In the genomic region with DNA sequence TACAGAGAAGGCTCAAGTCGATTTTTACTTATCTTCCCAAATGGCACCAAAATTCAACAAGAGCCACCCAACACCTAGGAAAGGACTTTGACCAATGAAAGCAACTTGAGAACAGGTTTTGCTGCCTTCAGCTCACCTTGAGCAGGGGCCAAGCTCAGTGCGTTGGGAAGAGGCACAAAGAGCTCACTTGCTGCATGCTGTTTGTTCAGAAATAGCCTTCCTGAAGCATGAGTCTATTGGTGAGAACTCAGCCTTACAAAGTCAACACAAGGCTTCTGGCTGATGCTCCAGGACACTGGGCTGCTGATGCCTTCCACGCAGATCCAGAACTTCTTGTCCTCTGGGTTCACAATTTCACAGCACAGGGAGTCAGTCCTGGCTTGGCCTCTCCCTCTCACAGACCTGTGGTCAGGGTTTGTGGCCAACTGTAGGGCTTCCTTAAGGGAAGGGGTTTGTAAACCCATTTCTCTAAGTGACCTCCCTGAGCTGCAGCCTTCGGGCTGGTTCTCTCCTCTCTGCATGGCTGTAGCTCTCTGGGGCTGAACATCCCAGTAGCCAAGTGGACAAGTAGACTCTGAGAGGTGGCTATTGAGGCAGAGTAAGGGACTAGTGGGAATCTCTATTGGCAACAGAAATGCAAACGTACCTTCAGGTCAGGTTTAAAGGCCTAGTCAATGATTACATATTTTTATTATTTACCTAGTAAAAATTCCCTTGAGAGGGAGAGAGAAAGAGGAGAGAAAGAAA, we compare ENCODE assay signal across 24 cellular contexts.
DNase-seq lines count a peak whose midpoint lies in the region; ATAC-seq, FAIRE-seq and TF ChIP-seq lines count a peak whose summit lies in the region.
"Had no signal": no experiment of that assay in that cellular context is flagged by ENCODE, and none has a peak within 500 bp of the region (broad histone marks: within the 10 kb centered on the region; RNA-seq: fewer than 3 reads in every experiment).

No MANE protein-coding gene starts in this region.

- H3K27ac ChIP-seq in PC-3 (ENCODE audit: low read length) (peak overlapping the region; percentile 59), HepG2 (ENCODE audit: extremely low read length, insufficient read depth, low read length) (no peak overlapping the region), prostate gland (peak overlapping the region; percentile 23 to 72)
- H3K27ac ChIP-seq: gastrocnemius medialis, GM23248, SK-N-MC had no signal

- in situ Hi-C loops in HepG2 (cut with HindIII; ENCODE audit: extremely low pct_ligation_motif_present, low pct_unique_long_range_greater_than_20kb) (no loop called here), KBM-7 (cut with MboI; ENCODE audit: low pct_unique_long_range_greater_than_20kb, low sequenced_read_pairs) (no loop called here)

- H3K4me3 ChIP-seq in PC-3 (ENCODE audit: low read length) (no peak overlapping the region), HepG2 (replicated peaks in 1 of 3; ENCODE audit: insufficient read depth in 1 of 3, low read depth in 2 of 3, low read length in 3 of 3) (no peak overlapping the region), prostate gland (no peak overlapping the region)
- H3K4me3 ChIP-seq: gastrocnemius medialis, GM23248, SK-N-MC had no signal

- POLR2A ChIA-PET in PC-3 (lab: Charles Lee; ENCODE audit: unreplicated experiment) (interaction anchor here (0.5 kb wide), 1 partner anchor 13 kb away, joined by 7 read pairs; no protein-coding TSS in a partner anchor), HepG2 (lab: Yijun Ruan, JAX) (interaction anchor here (1.0 kb wide), 1 partner anchor 43 kb away, joined by 3 read pairs; no protein-coding TSS in a partner anchor)

- no peaks in the 10 kb centered on the region for H3F3A ChIP-seq in PC-3 (ENCODE audit: low read length, unreplicated experiment)

- no peaks in the 10 kb centered on the region for H4K20me1 ChIP-seq in PC-3 (ENCODE audit: low read length)
- no peaks in the 10 kb centered on the region for H4K20me1 ChIP-seq in HepG2 (ENCODE audit: insufficient read depth, low read length)

- H3K36me3 Mint-ChIP-seq in Calu3 (ENCODE audit: insufficient read depth, unreplicated experiment): peaks cover 7% of the 10 kb centered on the region

- H3K9ac ChIP-seq in PC-3 (ENCODE audit: low read length) (no peak overlapping the region), HepG2 (ENCODE audit: insufficient read depth, low read depth, low read length) (no peak overlapping the region)
- H3K9ac ChIP-seq: GM23248 had no signal

- no peaks in the 10 kb centered on the region for H3K9me3 Mint-ChIP-seq in Calu3 (ENCODE audit: low read depth, unreplicated experiment)
- H3K9me3 Mint-ChIP-seq: activated CD4-positive, alpha-beta T cell treated with anti-CD3 and anti-CD28 coated beads, Interleukin-2, amount 10 ng/mL, durations not matched to agents 7 days and 5 days had no signal

- peak; percentile 82 for ATAC-seq in PC-3
- ATAC-seq in HepG2: peak; percentile 70
- ATAC-seq in GM18858 (IDR thresholded peaks at IDR 0.05; ENCODE audit: unreplicated experiment): no peak
- ATAC-seq in HG03520 (IDR thresholded peaks at IDR 0.05; ENCODE audit: unreplicated experiment): no peak
- no peak for ATAC-seq in GM18868 (IDR thresholded peaks at IDR 0.05; ENCODE audit: unreplicated experiment)
- ATAC-seq: gastrocnemius medialis had no signal

- DNase-seq in Calu3: peak; percentile 72
- DNase-seq in PC-3: peak; percentile 55
- no peak for DNase-seq in HepG2 (ENCODE audit: low spot score)
- peak; percentile 69 for DNase-seq in prostate gland (ENCODE audit: low spot score)
- DNase-seq in KBM-7: no peak
- DNase-seq: activated CD4-positive, alpha-beta T cell treated with anti-CD3 and anti-CD28 coated beads, Interleukin-2, amount 10 ng/mL, durations not matched to agents 7 days and 5 days; activated naive CD4-positive, alpha-beta T cell treated with anti-CD3 and anti-CD28 coated beads, Interleukin-2, amount 50 U/mL, for 16 hours; amygdala; cortex of kidney; gastrocnemius medialis; GM23248; hippocampal formation; Karpas-422; NCI-H1092; NCI-H1930; NCI-H226; NCI-H748 treated with DMSO at 0.1 percent for 48 hours; RPMI8226; stimulated activated CD4-positive, alpha-beta T cell treated with anti-CD3 and anti-CD28 coated beads, Interleukin-1b, Interleukin-23, amount 100 ng/mL, for 48 hours had no signal

- H3K4me1 ChIP-seq in PC-3 (ENCODE audit: insufficient read depth, low read length) (peaks cover 17% of the 10 kb centered on the region), HepG2 (ENCODE audit: insufficient read depth, low read length) (peaks cover 46% of the 10 kb centered on the region), prostate gland (replicated peaks) (no peaks in the 10 kb centered on the region)
- H3K4me1 ChIP-seq: gastrocnemius medialis had no signal

- no peaks in the 10 kb centered on the region for H3K79me2 ChIP-seq in PC-3 (ENCODE audit: low read length)
- H3K79me2 ChIP-seq in HepG2 (ENCODE audit: insufficient read depth, low read length): no peaks in the 10 kb centered on the region

- 0 out of 2 replicates have a peak overlapping the region, but pooled peaks have one; percentile 8 for H2AFZ ChIP-seq in PC-3 (ENCODE audit: low read length)
- peak overlapping the region; percentile 42 for H2AFZ ChIP-seq in HepG2 (ENCODE audit: low read length)
- H2AFZ ChIP-seq: GM23248 had no signal

- H3K27me3 ChIP-seq in PC-3 (ENCODE audit: low read length): no peaks in the 10 kb centered on the region
- H3K27me3 ChIP-seq in HepG2 (ENCODE audit: control insufficient read depth in 1 of 2, insufficient read depth in 2 of 2, low read length in 2 of 2): no peaks in the 10 kb centered on the region
- no peaks in the 10 kb centered on the region for H3K27me3 ChIP-seq in prostate gland (replicated peaks; ENCODE audit: insufficient read depth)
- H3K27me3 ChIP-seq: gastrocnemius medialis had no signal

- FAIRE-seq in HepG2 (lab: Jason Lieb, UNC): no peak
- FAIRE-seq: GM12892 had no signal

- H3K27ac Mint-ChIP-seq in Calu3 (ENCODE audit: unreplicated experiment): peak overlapping the region; percentile 67
- H3K27ac Mint-ChIP-seq: activated CD4-positive, alpha-beta T cell treated with anti-CD3 and anti-CD28 coated beads, Interleukin-2, amount 10 ng/mL, durations not matched to agents 7 days and 5 days had no signal

- intact Hi-C loops in Calu3 (cut with micrococcal nuclease; ENCODE audit: unreplicated experiment) (loop anchor here (1.0 to 5.0 kb wide), 2 partner anchors 40 to 123 kb away; partner anchors contain the start of gene GATA6), PC-3 (cut with micrococcal nuclease) (no loop called here), HepG2 (cut with micrococcal nuclease; ENCODE audit: unreplicated experiment) (no loop called here), prostate gland (cut with DNase I) (no loop called here)

- CTCF ChIA-PET in Calu3 (lab: Charles Lee) (interaction anchor here (0.7 to 2.3 kb wide), 5 partner anchors 12 to 170 kb away, joined by 3 to 9 read pairs (median 3); no protein-coding TSS in a partner anchor), PC-3 (lab: Charles Lee) (no interaction called here), HepG2 (lab: Yijun Ruan, JAX; ENCODE audit: low intra/inter-chr PET ratio, low total read pairs) (no interaction called here)

- H3K27me3 Mint-ChIP-seq in Calu3 (ENCODE audit: unreplicated experiment): no peaks in the 10 kb centered on the region
- H3K27me3 Mint-ChIP-seq: activated CD4-positive, alpha-beta T cell treated with anti-CD3 and anti-CD28 coated beads, Interleukin-2, amount 10 ng/mL, durations not matched to agents 7 days and 5 days had no signal

- H3K4me1 Mint-ChIP-seq in Calu3 (ENCODE audit: low read depth, unreplicated experiment): peaks cover 70% of the 10 kb centered on the region
- H3K4me1 Mint-ChIP-seq: activated CD4-positive, alpha-beta T cell treated with anti-CD3 and anti-CD28 coated beads, Interleukin-2, amount 10 ng/mL, durations not matched to agents 7 days and 5 days had no signal

- WGBS in HepG2 (ENCODE audit: low lambda C conversion rate): 0% methylated on average over 4 of the region's 5 CpGs
- WGBS in prostate gland: 50% methylated on average over 5 of the region's 5 CpGs

- BruUV-seq in Calu3 (replicated peaks; lab: Mats Ljungman, UMichigan) (no TSS peak), PC-3 (replicated peaks; lab: Mats Ljungman, UMichigan) (no TSS peak), HepG2 (replicated peaks; lab: Mats Ljungman, UMichigan) (no TSS peak)

- peak overlapping the region; percentile 33 for H3K4me2 ChIP-seq in PC-3 (ENCODE audit: low read length)
- peak overlapping the region; percentile 43 for H3K4me2 ChIP-seq in HepG2 (ENCODE audit: low read depth, low read length)

- H3K9me3 ChIP-seq in PC-3 (ENCODE audit: low read length) (no peaks in the 10 kb centered on the region), HepG2 (ENCODE audit: low read length) (no peaks in the 10 kb centered on the region), prostate gland (no peaks in the 10 kb centered on the region)
- H3K9me3 ChIP-seq: gastrocnemius medialis had no signal

- peak overlapping the region; percentile 55 for H3K4me3 Mint-ChIP-seq in Calu3 (ENCODE audit: low read depth, unreplicated experiment)
- H3K4me3 Mint-ChIP-seq: activated CD4-positive, alpha-beta T cell treated with anti-CD3 and anti-CD28 coated beads, Interleukin-2, amount 10 ng/mL, durations not matched to agents 7 days and 5 days had no signal

- TF ChIP-seq EP300 in HepG2 (IDR thresholded peaks at IDR 0.05; ENCODE audit: low read depth in 2 of 2, low read length in 2 of 2) (no peak), HepG2 (CRISPR knock-in tag; IDR thresholded peaks at IDR 0.05; ENCODE audit: borderline replicate concordance) (no peak)

- H3K36me3 ChIP-seq in PC-3 (ENCODE audit: low read depth, low read length) (no peaks in the 10 kb centered on the region), HepG2 (replicated peaks in 1 of 2; ENCODE audit: control insufficient read depth in 1 of 2, insufficient read depth in 2 of 2, low read length in 2 of 2) (no peaks in the 10 kb centered on the region), prostate gland (no peaks in the 10 kb centered on the region)
- H3K36me3 ChIP-seq: gastrocnemius medialis had no signal

- TF ChIP-seq POLR2A in HepG2 (IDR thresholded peaks at IDR 0.05; ENCODE audit: insufficient read depth in 1 of 2, low read depth in 2 of 2, low read length in 2 of 2): no peak
- TF ChIP-seq POLR2A in prostate gland (IDR thresholded peaks at IDR 0.05): no peak

- no peaks in the 10 kb centered on the region for H3K9me2 ChIP-seq in PC-3 (replicated peaks; ENCODE audit: low read length)

- TF ChIP-seq CTCF in Calu3 (IDR thresholded peaks at IDR 0.05; ENCODE audit: unreplicated experiment) (no peak), PC-3 (conservative IDR thresholded peaks at IDR 0.05; ENCODE audit: low read depth, low read length) (no peak), HepG2 (CRISPR knock-in tag; IDR thresholded peaks at IDR 0.05) (no peak), prostate gland (IDR thresholded peaks at IDR 0.05) (no peak)

- no peak for TF ChIP-seq RAD21 in HepG2 (CRISPR knock-in tag; IDR thresholded peaks at IDR 0.05)

TF ChIP-seq in HepG2, 621 proteins besides CTCF, POLR2A, EP300 and RAD21:
- TF ChIP-seq ZNF282 (IDR thresholded peaks at IDR 0.05; ENCODE audit: partially characterized antibody) (no peak), HNF4A (CRISPR knock-in tag; IDR thresholded peaks at IDR 0.05) (0 out of 2 replicates have a peak, but pooled peaks have one; percentile 29), FOXA1 (IDR thresholded peaks at IDR 0.05) (no peak), FOXA1 (CRISPR knock-in tag; IDR thresholded peaks at IDR 0.05) (peak; percentile 37; the same call in 1 of the 2 replicates)

Comparison
In these comparisons a context has a peak if more than half of its experiments do, and no peak if none do; other contexts are left out.
1. DNase-seq: peak in Calu3 (single experiment), PC-3 (single experiment) and prostate gland (single experiment); none in HepG2 (single experiment) and KBM-7 (single experiment).
2. ATAC-seq: peak in PC-3 (single experiment) and HepG2 (single experiment); none in GM18858 (single experiment), HG03520 (single experiment) and GM18868 (single experiment).